8 cellular contexts compared by ENCODE assay signal in genomic region chr10:3197354-3198003, GRCh38. TPM values are rescaled to one million over a fixed set of nuclear protein-coding genes. Genes with fewer than 3 reads are reported as not detected.
A peak's percentile ranks its signal among the peaks of the same experiment; 100 is the strongest.
DNase-seq lines count a peak whose midpoint lies in the region; ATAC-seq and TF ChIP-seq lines count a peak whose summit lies in the region.

No MANE protein-coding gene starts in this region.

- H2BK5ac ChIP-seq in trophoblast cell (ENCODE audit: low read depth, low read length, poor library complexity): peak overlapping the region; percentile 10

- no peak overlapping the region for H4K12ac ChIP-seq in trophoblast cell (ENCODE audit: low read depth, low read length)

- no peak for TF ChIP-seq POLR2A in tibial nerve (IDR thresholded peaks at IDR 0.05)

- H3K9ac ChIP-seq in trophoblast cell (ENCODE audit: low read length): no peak overlapping the region

- H3K4me3 ChIP-seq in trophoblast cell (ENCODE audit: low read depth, low read length) (no peak overlapping the region), tibial nerve (peak overlapping the region in 2 of 4 donors; percentile 16 to 25)

- no peak overlapping the region for H2BK120ac ChIP-seq in trophoblast cell (ENCODE audit: insufficient read depth, low read length, poor library complexity)

- H3K79me2 ChIP-seq in trophoblast cell (ENCODE audit: control insufficient read depth, insufficient read depth, low read length, poor library complexity): no peaks in the 10 kb centered on the region

- H3K4me1 ChIP-seq in trophoblast cell (ENCODE audit: control insufficient read depth in 1 of 2, insufficient read depth in 2 of 2, low read length in 2 of 2): peaks cover 10 to 15% of the 10 kb centered on the region in 2 experiments
- peaks cover 0 to 26% (median 4%) of the 10 kb centered on the region in 4 donors for H3K4me1 ChIP-seq in tibial nerve

- no peak overlapping the region for H4K91ac ChIP-seq in trophoblast cell (ENCODE audit: low read depth, low read length)

- H3K4me2 ChIP-seq in trophoblast cell (ENCODE audit: low read length): peak overlapping the region; percentile 50

- DNase-seq in D341Med (ENCODE audit: low spot score) (peak; percentile 92), LHCN-M2 (ENCODE audit: low read depth) (peak; percentile 77), SIG-M5 treated with dmso at 0.1 percent for 504 hours (lab: John Stamatoyannopoulos, UW; ENCODE audit: unreplicated experiment) (peak; percentile 56), glomerular visceral epithelial cell (ENCODE audit: extremely low spot score) (peak; percentile 93), trophoblast cell (peak; percentile 86 to 93), tibial nerve (ENCODE audit: low spot score in 2 of 2) (peak; percentile 69 to 71)
- peak; percentile 64 for DNase-seq in activated naive CD4-positive, alpha-beta T cell treated with anti-CD3 and anti-CD28 coated beads, Interleukin-2, amount 50 U/mL, for 16 hours

- H3K9me3 ChIP-seq in trophoblast cell (ENCODE audit: insufficient read depth, low read depth, low read length): no peaks in the 10 kb centered on the region
- H3K9me3 ChIP-seq in tibial nerve: no peaks in the 10 kb centered on the region

- no peak overlapping the region for H4K8ac ChIP-seq in trophoblast cell (ENCODE audit: low read depth, low read length)

- no CpG with 5 or more reads among the region's 27 CpGs for WGBS in trophoblast cell (ENCODE audit: extremely low coverage, insufficient coverage, insufficient read length)
- 7 to 10% methylated on average over 27 of the region's 27 CpGs for WGBS in tibial nerve, 2 donors

- H2AK5ac ChIP-seq in trophoblast cell (ENCODE audit: low read length): no peak overlapping the region

- H3K14ac ChIP-seq in trophoblast cell (ENCODE audit: low read length): no peak overlapping the region

- ATAC-seq in GM21619 (IDR thresholded peaks at IDR 0.05; ENCODE audit: unreplicated experiment): peak; percentile 83

- TF ChIP-seq CTCF in tibial nerve (IDR thresholded peaks at IDR 0.05): peak; percentile 81 to 94 (median 92)

- peak in 1 of 2 donors; percentile 61 for TF ChIP-seq EP300 in tibial nerve (IDR thresholded peaks at IDR 0.05)

- no peak overlapping the region for H2AFZ ChIP-seq in trophoblast cell (ENCODE audit: insufficient read depth, low read length, poor library complexity)

- H3K27ac ChIP-seq in trophoblast cell (ENCODE audit: low read depth, low read length): peak overlapping the region; percentile 21
- H3K27ac ChIP-seq in tibial nerve: peak overlapping the region in 2 of 4 donors; percentile 46 to 55

- H3K27me3 ChIP-seq in trophoblast cell (ENCODE audit: insufficient read depth, low read length): no peaks in the 10 kb centered on the region
- H3K27me3 ChIP-seq in tibial nerve: no peaks in the 10 kb centered on the region

- no peak overlapping the region for H3K18ac ChIP-seq in trophoblast cell (ENCODE audit: low read length)

- no peak overlapping the region for H3K4ac ChIP-seq in trophoblast cell (ENCODE audit: low read depth, low read length)

- no peak overlapping the region for H2BK12ac ChIP-seq in trophoblast cell (ENCODE audit: low read length)

- no peak overlapping the region for H3K23ac ChIP-seq in trophoblast cell (ENCODE audit: low read length)

- H3K79me1 ChIP-seq in trophoblast cell (ENCODE audit: low read length): peaks cover 17% of the 10 kb centered on the region

- H3K36me3 ChIP-seq in trophoblast cell (ENCODE audit: control insufficient read depth in 1 of 2, insufficient read depth in 2 of 2, low read length in 2 of 2): no peaks in the 10 kb centered on the region
- no peaks in the 10 kb centered on the region for H3K36me3 ChIP-seq in tibial nerve

RNA-seq across cellular contexts. Expression of gene PITRM1, which starts 24.9 kb away (rescaled TPM):
- total RNA-seq in LHCN-M2 (2014; rRNA removed): 113 and 134 TPM in 2 replicates
- 92.0 TPM for polyA plus RNA-seq in LHCN-M2 (2012)
- polyA plus RNA-seq in trophoblast cell (2013): 38.5 and 39.4 TPM in 2 replicates
- 10 to 100 TPM; 55.5 to 83.7 (median 59.7) TPM for total RNA-seq in tibial nerve
